In the genomic region with DNA sequence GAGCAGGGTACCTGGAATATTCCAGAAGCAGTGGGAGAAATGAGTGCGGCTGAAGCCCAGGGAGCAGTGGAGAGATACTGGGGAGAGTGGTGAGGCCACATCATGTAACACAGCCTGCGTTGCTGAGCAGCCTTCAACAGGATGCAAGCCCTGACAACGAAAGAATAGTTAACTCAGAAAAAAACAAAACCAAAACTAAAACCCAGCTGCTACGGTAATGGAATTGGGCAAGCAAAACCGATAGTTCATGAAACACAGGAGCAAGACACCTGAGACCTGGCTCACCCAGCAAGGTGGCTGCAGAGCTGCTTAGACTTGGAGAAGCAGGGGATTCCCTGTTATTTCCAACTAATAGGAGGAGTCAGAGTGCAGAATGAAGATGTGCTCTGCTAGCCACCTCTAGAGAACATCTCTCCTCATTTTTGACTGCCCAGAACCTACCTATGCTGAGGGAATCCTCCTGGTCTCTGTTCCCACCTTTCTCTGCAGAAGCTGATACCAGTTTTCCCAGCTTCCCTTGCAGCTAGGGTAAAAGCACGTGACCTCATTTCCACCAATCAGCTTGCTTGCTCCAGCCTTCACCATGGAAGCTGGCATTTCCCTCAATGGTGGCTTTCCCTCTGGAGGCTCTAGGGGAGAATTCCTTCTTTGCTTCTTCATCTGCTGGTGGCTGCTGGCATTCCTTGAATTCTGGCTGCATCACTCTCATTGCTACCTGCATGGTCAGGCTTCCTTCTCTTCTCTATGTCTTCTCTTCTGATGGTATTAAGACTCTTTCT, we compare ENCODE assay signal across 9 cellular contexts. TPM values are rescaled to one million over a fixed set of nuclear protein-coding genes. Genes with fewer than 3 reads are reported as not detected.
DNase-seq lines count a peak whose midpoint lies in the region; ATAC-seq lines count a peak whose summit lies in the region.
"Had no signal": no experiment of that assay in that cellular context is flagged by ENCODE, and none has a peak within 500 bp of the region (broad histone marks: within the 10 kb centered on the region; RNA-seq: fewer than 3 reads in every experiment).

No MANE protein-coding gene starts in this region.

- DNase-seq in activated CD4-positive, alpha-beta T cell treated with anti-CD3 and anti-CD28 coated beads, Interleukin-2, amount 10 ng/mL, durations not matched to agents 24 days and 14 days = peak; percentile 84
- DNase-seq in trophoblast cell (peak; percentile 91 to 94), NCI-H2227 (lab: John Stamatoyannopoulos, UW; ENCODE audit: unreplicated experiment) (no peak), HuH-7.5 (ENCODE audit: low spot score) (no peak), cortex of kidney (lab: John Stamatoyannopoulos, UW) (no peak), GOT3 (lab: John Stamatoyannopoulos, UW) (no peak)
- DNase-seq: PC-9 had no signal

- no peak overlapping the region for H3K27ac ChIP-seq in trophoblast cell (ENCODE audit: low read depth, low read length)
- H3K27ac ChIP-seq: PC-9 had no signal

- peak overlapping the region; percentile 67 for H3K27ac Mint-ChIP-seq in activated CD4-positive, alpha-beta T cell treated with anti-CD3 and anti-CD28 coated beads, Interleukin-2, amount 10 ng/mL, durations not matched to agents 24 days and 14 days

- peaks cover 3 to 4% of the 10 kb centered on the region in 2 experiments for H3K4me1 ChIP-seq in trophoblast cell (ENCODE audit: control insufficient read depth in 1 of 2, insufficient read depth in 2 of 2, low read length in 2 of 2)

- no peak overlapping the region for H4K12ac ChIP-seq in trophoblast cell (ENCODE audit: low read depth, low read length)

- H3K4me3 Mint-ChIP-seq in activated CD4-positive, alpha-beta T cell treated with anti-CD3 and anti-CD28 coated beads, Interleukin-2, amount 10 ng/mL, durations not matched to agents 24 days and 14 days = peak overlapping the region; percentile 71

- H3K4me3 ChIP-seq in trophoblast cell (ENCODE audit: low read depth, low read length) = no peak overlapping the region
- H3K4me3 ChIP-seq: PC-9 had no signal

- no peaks in the 10 kb centered on the region for H3K79me1 ChIP-seq in trophoblast cell (ENCODE audit: low read length)

- no peak overlapping the region for H2BK5ac ChIP-seq in trophoblast cell (ENCODE audit: low read depth, low read length, poor library complexity)

- H3K4me2 ChIP-seq in trophoblast cell (ENCODE audit: low read length) = no peak overlapping the region
- H3K4me2 ChIP-seq: PC-9 had no signal

- no peaks in the 10 kb centered on the region for H3K79me2 ChIP-seq in trophoblast cell (ENCODE audit: control insufficient read depth, insufficient read depth, low read length, poor library complexity)

- H3K18ac ChIP-seq in trophoblast cell (ENCODE audit: low read length) = no peak overlapping the region

- H3K4me1 Mint-ChIP-seq in activated CD4-positive, alpha-beta T cell treated with anti-CD3 and anti-CD28 coated beads, Interleukin-2, amount 10 ng/mL, durations not matched to agents 24 days and 14 days = peaks cover 16% of the 10 kb centered on the region

- no peak overlapping the region for H4K8ac ChIP-seq in trophoblast cell (ENCODE audit: low read depth, low read length)

- H3K9me3 Mint-ChIP-seq in activated CD4-positive, alpha-beta T cell treated with anti-CD3 and anti-CD28 coated beads, Interleukin-2, amount 10 ng/mL, durations not matched to agents 24 days and 14 days = no peaks in the 10 kb centered on the region

- no peak overlapping the region for H2BK12ac ChIP-seq in trophoblast cell (ENCODE audit: low read length)

- no peak overlapping the region for H3K23ac ChIP-seq in trophoblast cell (ENCODE audit: low read length)

- H3K9ac ChIP-seq in trophoblast cell (ENCODE audit: low read length) = no peak overlapping the region

- peak; percentile 90 for ATAC-seq in GM19025 (IDR thresholded peaks at IDR 0.05; ENCODE audit: low read depth, unreplicated experiment)
- ATAC-seq in HG02938 (IDR thresholded peaks at IDR 0.05; ENCODE audit: unreplicated experiment) = peak; percentile 74

- no peaks in the 10 kb centered on the region for H3K36me3 ChIP-seq in trophoblast cell (ENCODE audit: control insufficient read depth in 1 of 2, insufficient read depth in 2 of 2, low read length in 2 of 2)

- no peak overlapping the region for H3K4ac ChIP-seq in trophoblast cell (ENCODE audit: low read depth, low read length)

- no peak overlapping the region for H3K14ac ChIP-seq in trophoblast cell (ENCODE audit: low read length)

- H3K27me3 ChIP-seq in trophoblast cell (ENCODE audit: insufficient read depth, low read length) = no peaks in the 10 kb centered on the region

- no peaks in the 10 kb centered on the region for H3K36me3 Mint-ChIP-seq in activated CD4-positive, alpha-beta T cell treated with anti-CD3 and anti-CD28 coated beads, Interleukin-2, amount 10 ng/mL, durations not matched to agents 24 days and 14 days (ENCODE audit: low read depth)

- H3K9me3 ChIP-seq in trophoblast cell (ENCODE audit: insufficient read depth, low read depth, low read length) = peaks cover 4% of the 10 kb centered on the region

- H4K91ac ChIP-seq in trophoblast cell (ENCODE audit: low read depth, low read length) = no peak overlapping the region

- H2BK120ac ChIP-seq in trophoblast cell (ENCODE audit: insufficient read depth, low read length, poor library complexity) = no peak overlapping the region

- H2AK5ac ChIP-seq in trophoblast cell (ENCODE audit: low read length) = no peak overlapping the region

- no peak overlapping the region for H2AFZ ChIP-seq in trophoblast cell (ENCODE audit: insufficient read depth, low read length, poor library complexity)
- H2AFZ ChIP-seq: PC-9 had no signal

- no CpG with 5 or more reads among the region's 6 CpGs for WGBS in trophoblast cell (ENCODE audit: extremely low coverage, insufficient coverage, insufficient read length)

- intact Hi-C loops in activated CD4-positive, alpha-beta T cell treated with anti-CD3 and anti-CD28 coated beads, Interleukin-2, amount 10 ng/mL, durations not matched to agents 24 days and 14 days (cut with micrococcal nuclease) = no loop called here

- peaks cover under 1% of the 10 kb centered on the region for H3K27me3 Mint-ChIP-seq in activated CD4-positive, alpha-beta T cell treated with anti-CD3 and anti-CD28 coated beads, Interleukin-2, amount 10 ng/mL, durations not matched to agents 24 days and 14 days

RNA-seq across cellular contexts. Expression of a gene that starts 59.4 kb away (rescaled TPM):
- total RNA-seq in activated CD4-positive, alpha-beta T cell treated with anti-CD3 and anti-CD28 coated beads, Interleukin-2, amount 10 ng/mL, durations not matched to agents 24 days and 14 days = 13.0 and 14.7 TPM in 2 replicates
- 5.9 and 6.8 TPM in 2 replicates for polyA plus RNA-seq in trophoblast cell (2013)

Comparison
In these comparisons a context has a peak if more than half of its experiments do, and no peak if none do; other contexts are left out.
1. DNase-seq: peak in activated CD4-positive, alpha-beta T cell treated with anti-CD3 and anti-CD28 coated beads, Interleukin-2, amount 10 ng/mL, durations not matched to agents 24 days and 14 days (single experiment) and trophoblast cell (2 of 2); none in NCI-H2227 (single experiment), HuH-7.5 (single experiment), cortex of kidney (single experiment) and GOT3 (single experiment).